Comparison of ENCODE assay signal across 8 cellular contexts in genomic region chr5:149317281-149318048, GRCh38. TPM values are rescaled to one million over a fixed set of nuclear protein-coding genes. Genes with fewer than 3 reads are reported as not detected.
DNase-seq lines count a peak whose midpoint lies in the region; ATAC-seq and TF ChIP-seq lines count a peak whose summit lies in the region.

No MANE protein-coding gene starts in this region.

- H3K4me3 ChIP-seq in IMR-90 (ENCODE audit: insufficient read depth, low read depth, low read length) (no peak overlapping the region), SJCRH30 (no peak overlapping the region)

- H2AK9ac ChIP-seq in IMR-90 (replicated peaks; ENCODE audit: low read depth, low read length, poor library complexity): peak overlapping the region; percentile 74

- in situ Hi-C loops in IMR-90 (cut with MboI; ENCODE audit: low sequenced_read_pairs): no loop called here

- POLR2A ChIA-PET in IMR-90 (lab: Charles Lee; ENCODE audit: unreplicated experiment): no interaction called here

- peak; percentile 41 for DNase-seq in COLO829 (ENCODE audit: low spot score)
- DNase-seq in IMR-90: peak; percentile 58
- peak; percentile 26 to 76 for DNase-seq in SJCRH30
- peak; percentile 72 for DNase-seq in cerebellar cortex (ENCODE audit: low spot score)
- DNase-seq in medulla oblongata (ENCODE audit: extremely low spot score): peak; percentile 75
- DNase-seq in GF-D8 (lab: John Stamatoyannopoulos, UW): no peak

- H4K5ac ChIP-seq in IMR-90 (ENCODE audit: low read depth, low read length): peak overlapping the region; percentile 69; the same call in 1 of the 2 replicates

- no TSS peak for BruUV-seq in IMR-90 (replicated peaks; lab: Mats Ljungman, UMichigan)

- H3K23ac ChIP-seq in IMR-90 (ENCODE audit: low read depth, low read length): no peak overlapping the region

- no peaks in the 10 kb centered on the region for H3K27me3 ChIP-seq in IMR-90 (ENCODE audit: control insufficient read depth, insufficient read depth, low read length)
- H3K27me3 ChIP-seq in SJCRH30: no peaks in the 10 kb centered on the region

- dilution Hi-C loops in IMR-90 (cut with HindIII; ENCODE audit: low sequenced_read_pairs, unreplicated experiment): no loop called here

- H2BK5ac ChIP-seq in IMR-90 (ENCODE audit: low read depth, low read length, poor library complexity, severe bottlenecking): no peak overlapping the region

- H3K18ac ChIP-seq in IMR-90 (ENCODE audit: low read depth, low read length): no peak overlapping the region

- no peak overlapping the region for H3K4me2 ChIP-seq in IMR-90 (ENCODE audit: low read depth, low read length)

- H3K27ac ChIP-seq in IMR-90 (ENCODE audit: insufficient read depth, low read length): 0 out of 2 replicates have a peak overlapping the region, but pooled peaks have one; percentile 4
- H3K27ac ChIP-seq in SJCRH30: no peak overlapping the region

- H3K79me1 ChIP-seq in IMR-90 (ENCODE audit: low read depth in 1 of 2, low read length in 2 of 2): no peaks in the 10 kb centered on the region

- no peaks in the 10 kb centered on the region for H4K20me1 ChIP-seq in IMR-90 (ENCODE audit: insufficient read depth, low read length)

- H3K14ac ChIP-seq in IMR-90 (replicated peaks; ENCODE audit: low read depth, low read length): no peak overlapping the region

- H4K91ac ChIP-seq in IMR-90 (ENCODE audit: insufficient read depth, low read depth, low read length): no peak overlapping the region

- peak overlapping the region; percentile 79 for H2AFZ ChIP-seq in IMR-90 (replicated peaks; ENCODE audit: low read length, poor library complexity)

- intact Hi-C loops in IMR-90 (cut with micrococcal nuclease): loop anchor here (1.0 to 2.0 kb wide), 2 partner anchors 54 to 247 kb away; no protein-coding TSS in a partner anchor

- H3K36me3 ChIP-seq in IMR-90 (ENCODE audit: control insufficient read depth, insufficient read depth, low read length) (no peaks in the 10 kb centered on the region), SJCRH30 (no peaks in the 10 kb centered on the region)

- peak; percentile 77 for TF ChIP-seq CTCF in IMR-90 (conservative IDR thresholded peaks at IDR 0.05; ENCODE audit: low read depth, low read length)

- 0 out of 2 replicates have a peak overlapping the region, but pooled peaks have one; percentile 58 for H3K4ac ChIP-seq in IMR-90 (ENCODE audit: low read depth, low read length)

- H2AK5ac ChIP-seq in IMR-90 (ENCODE audit: low read depth, low read length): peak overlapping the region; percentile 47; the same call in 1 of the 2 replicates

- ATAC-seq in GM18868 (IDR thresholded peaks at IDR 0.05; ENCODE audit: unreplicated experiment): peak; percentile 80
- ATAC-seq in IMR-90 (ENCODE audit: low read depth): peak; percentile 56
- no peak for ATAC-seq in HG02571 (IDR thresholded peaks at IDR 0.05; ENCODE audit: unreplicated experiment)

- H3K9ac ChIP-seq in IMR-90 (ENCODE audit: low read depth, low read length): no peak overlapping the region

- WGBS in IMR-90 (ENCODE audit: extremely low coverage in 2 of 2, insufficient read length in 1 of 2), 2 experiments: 67% methylated on average over 4 of the region's 14 CpGs; no CpG with 5 or more reads in 1 of the 2 experiments

- H3K56ac ChIP-seq in IMR-90 (ENCODE audit: extremely low read depth, insufficient read depth, low read length): no peak overlapping the region

- CTCF ChIA-PET in IMR-90 (lab: Yijun Ruan, JAX): interaction anchor here (0.5 to 1.4 kb wide), 6 partner anchors 10 to 301 kb away, joined by 3 to 6 read pairs (median 4); no protein-coding TSS in a partner anchor

- 0 out of 2 replicates have a peak overlapping the region, but pooled peaks have one; percentile 2 for H2BK120ac ChIP-seq in IMR-90 (ENCODE audit: low read depth, low read length)

- peak overlapping the region in 1 of 2 experiments; percentile 90; a peak in 2 of 4 replicates for H4K8ac ChIP-seq in IMR-90 (ENCODE audit: low read depth in 2 of 2, low read length in 2 of 2)

- H2BK20ac ChIP-seq in IMR-90 (ENCODE audit: low read depth, low read length): no peak overlapping the region

- no peak overlapping the region for H2BK15ac ChIP-seq in IMR-90 (ENCODE audit: low read depth, low read length)

- peaks cover 6% of the 10 kb centered on the region for H3K4me1 ChIP-seq in IMR-90 (ENCODE audit: control insufficient read depth, insufficient read depth, low read length)
- peaks cover 17% of the 10 kb centered on the region for H3K4me1 ChIP-seq in SJCRH30

- H3K9me3 ChIP-seq in IMR-90 (ENCODE audit: control insufficient read depth, insufficient read depth, low read length): no peaks in the 10 kb centered on the region
- H3K9me3 ChIP-seq in SJCRH30 (replicated peaks): no peaks in the 10 kb centered on the region

- H3K9me1 ChIP-seq in IMR-90 (ENCODE audit: insufficient read depth, low read length): peaks cover 20% of the 10 kb centered on the region

- peak; percentile 76 for TF ChIP-seq RAD21 in IMR-90 (IDR thresholded peaks at IDR 0.05; ENCODE audit: low read length)

- TF ChIP-seq POLR2A in IMR-90 (IDR thresholded peaks at IDR 0.05; ENCODE audit: low read depth, low read length): no peak

TF ChIP-seq in IMR-90, 13 proteins besides CTCF, POLR2A, EP300 and RAD21:
- peak; percentile 69 for TF ChIP-seq SMC3 (IDR thresholded peaks at IDR 0.05; ENCODE audit: low read depth, low read length)
- TF ChIP-seq NFE2L2 (IDR thresholded peaks at IDR 0.05; ENCODE audit: low read depth, low read length): no peak

RNA-seq across cellular contexts. Expression of gene GRPEL2, which starts 27.8 kb away (rescaled TPM):
- 18.1 and 30.3 TPM in 2 replicates for total RNA-seq in IMR-90 (2012; rRNA removed)
- 4.8 and 6.2 TPM in 2 replicates for polyA plus RNA-seq in IMR-90 (2012; rRNA removed)
- polyA plus RNA-seq in IMR-90 (2012; cell fraction: cytosol; rRNA removed): 1.7 and 2.5 TPM in 2 replicates
- polyA plus RNA-seq in IMR-90 (2012; cell fraction: nucleus; rRNA removed; ENCODE audit: low replicate concordance): 4.7 and 6.4 TPM in 2 replicates
- 28.3 and 35.4 TPM in 2 replicates for total RNA-seq in SJCRH30 (2014; rRNA removed; shearing (Covaris generic))

RNA-seq across cellular contexts. Expression of gene PCYOX1L, which starts 40.4 kb away (rescaled TPM):
- total RNA-seq in IMR-90 (2012; rRNA removed): 5.8 and 7.0 TPM in 2 replicates
- polyA plus RNA-seq in IMR-90 (2012; rRNA removed): 14.3 and 16.3 TPM in 2 replicates
- 10.1 and 15.5 TPM in 2 replicates for polyA plus RNA-seq in IMR-90 (2012; cell fraction: cytosol; rRNA removed)
- 30.0 and 32.4 TPM in 2 replicates for polyA plus RNA-seq in IMR-90 (2012; cell fraction: nucleus; rRNA removed; ENCODE audit: low replicate concordance)
- 2.6 and 3.9 TPM in 2 replicates for total RNA-seq in SJCRH30 (2014; rRNA removed; shearing (Covaris generic))

RNA-seq across cellular contexts. Expression of gene AFAP1L1, which starts 45.8 kb away (rescaled TPM):
- 5.3 and 5.7 TPM in 2 replicates for total RNA-seq in IMR-90 (2012; rRNA removed)
- 2.9 and 3.3 TPM in 2 replicates for polyA plus RNA-seq in IMR-90 (2012; rRNA removed)
- polyA plus RNA-seq in IMR-90 (2012; cell fraction: cytosol; rRNA removed): 2.4 and 2.9 TPM in 2 replicates
- polyA plus RNA-seq in IMR-90 (2012; cell fraction: nucleus; rRNA removed; ENCODE audit: low replicate concordance): 2.3 and 2.4 TPM in 2 replicates
- 0.45 and 0.56 TPM in 2 replicates for total RNA-seq in SJCRH30 (2014; rRNA removed; shearing (Covaris generic))
